8 cellular contexts compared by ENCODE assay signal in the genomic region with DNA sequence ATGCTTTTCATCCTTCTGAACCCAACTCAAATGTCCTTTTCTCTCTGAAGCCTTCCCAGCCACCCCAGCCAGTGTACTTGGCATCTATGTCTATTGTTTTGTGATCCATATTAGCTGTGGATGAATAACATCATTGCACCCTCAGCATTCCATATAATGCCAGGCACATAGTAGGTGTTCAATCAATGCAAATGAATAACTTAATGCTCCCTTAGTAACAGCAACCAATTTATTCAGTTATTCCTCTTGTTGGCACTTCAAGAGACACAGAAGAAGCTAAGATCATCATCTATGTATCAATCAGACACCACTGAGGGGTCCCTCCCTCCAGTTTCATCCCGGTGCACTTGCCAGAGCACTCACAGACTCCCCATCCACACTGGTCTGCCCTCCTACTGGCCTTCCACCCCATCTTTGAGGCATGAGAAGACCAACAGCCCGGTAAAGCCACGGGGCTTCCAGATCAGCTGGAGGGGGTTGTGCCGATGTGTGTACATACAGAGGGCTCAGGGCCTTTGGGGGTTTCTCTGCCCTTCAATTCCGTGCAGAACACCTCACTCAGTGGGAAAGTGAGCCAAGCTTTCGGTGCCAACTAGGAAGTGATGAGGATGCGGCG. TPM values are rescaled to one million over a fixed set of nuclear protein-coding genes. Genes with fewer than 3 reads are reported as not detected.
A peak's percentile ranks its signal among the peaks of the same experiment; 100 is the strongest.
DNase-seq lines count a peak whose midpoint lies in the region; ATAC-seq and TF ChIP-seq lines count a peak whose summit lies in the region.

No MANE protein-coding gene starts in this region.

- H3K27ac ChIP-seq in brain microvascular endothelial cell (no peak overlapping the region), vagina (peak overlapping the region; percentile 95)

- H3K27me3 ChIP-seq in brain microvascular endothelial cell (replicated peaks) (no peaks in the 10 kb centered on the region), vagina (no peaks in the 10 kb centered on the region)

- no peaks in the 10 kb centered on the region for H3K27me3 Mint-ChIP-seq in mesothelial cell of epicardium (ENCODE audit: low read depth)

- peak; percentile 24 for DNase-seq in stimulated activated CD4-positive, alpha-beta T cell treated with anti-CD3 and anti-CD28 coated beads, Interleukin-4, amount 100 ng/mL, for 24 hours
- DNase-seq in stimulated activated CD4-positive, alpha-beta T cell treated with anti-CD3 and anti-CD28 coated beads, Interleukin-1b, Interleukin-23, amount 100 ng/mL, for 48 hours = no peak
- DNase-seq in brain microvascular endothelial cell = no peak
- DNase-seq in mesothelial cell of epicardium (ENCODE audit: low spot score in 2 of 2, unreplicated experiment in 2 of 2) = no peak
- DNase-seq in vagina (ENCODE audit: extremely low spot score in 2 of 2) = no peak
- DNase-seq in A172 (ENCODE audit: low spot score) = no peak

- peak overlapping the region; percentile 73 for H3K27ac Mint-ChIP-seq in mesothelial cell of epicardium

- H3K4me3 ChIP-seq in brain microvascular endothelial cell (ENCODE audit: low read depth, low read length) (peak overlapping the region; percentile 81), vagina (peak overlapping the region; percentile 80 to 86)

- peaks cover 78% of the 10 kb centered on the region for H3K4me1 ChIP-seq in vagina

- H3K9me3 ChIP-seq in vagina = no peaks in the 10 kb centered on the region

- in situ Hi-C loops in brain microvascular endothelial cell (cut with HindIII; ENCODE audit: low pct_ligation_motif_present, low sequenced_read_pairs) = loop anchor here (25.0 kb wide), 1 partner anchor 261 kb away; a partner anchor contains a TSS

- peak overlapping the region; percentile 97 for H3K4me3 Mint-ChIP-seq in mesothelial cell of epicardium

- ATAC-seq in GM21381 (IDR thresholded peaks at IDR 0.05; ENCODE audit: unreplicated experiment) = no peak
- ATAC-seq in HG03439 (IDR thresholded peaks at IDR 0.05; ENCODE audit: unreplicated experiment) = no peak

- H3K4me1 Mint-ChIP-seq in mesothelial cell of epicardium = peaks cover 54% of the 10 kb centered on the region

- intact Hi-C loops in vagina (cut with DNase I) = no loop called here

- no peak for TF ChIP-seq POLR2A in vagina (IDR thresholded peaks at IDR 0.05)

- H3K36me3 ChIP-seq in brain microvascular endothelial cell (replicated peaks) (peaks cover 8% of the 10 kb centered on the region), vagina (peaks cover 0 to 9% of the 10 kb centered on the region in 2 donors)

- H3K9me3 Mint-ChIP-seq in mesothelial cell of epicardium = no peaks in the 10 kb centered on the region

- no peak for TF ChIP-seq CTCF in brain microvascular endothelial cell (IDR thresholded peaks at IDR 0.05; ENCODE audit: low read depth, low read length, missing control alignments)
- TF ChIP-seq CTCF in mesothelial cell of epicardium (IDR thresholded peaks at IDR 0.05; ENCODE audit: unreplicated experiment) = no peak
- no peak for TF ChIP-seq CTCF in vagina (IDR thresholded peaks at IDR 0.05)

- H3K36me3 Mint-ChIP-seq in mesothelial cell of epicardium = no peaks in the 10 kb centered on the region

RNA-seq across cellular contexts. Expression of a gene that starts 2.4 kb away (rescaled TPM):
- total RNA-seq in mesothelial cell of epicardium (32.1 to 38.9 TPM (median 36.5 TPM) in 3 replicates), vagina (35.6 TPM)
- total RNA-seq in A172 (2014; rRNA removed; shearing (Covaris generic)) = 14.5 and 20.4 TPM in 2 replicates
